Comparison of ENCODE assay signal across 7 cellular contexts in genomic region chr19:54158812-54159351, GRCh38. TPM values are rescaled to one million over a fixed set of nuclear protein-coding genes. Genes with fewer than 3 reads are reported as not detected.
DNase-seq lines count a peak whose midpoint lies in the region; ATAC-seq and TF ChIP-seq lines count a peak whose summit lies in the region.

No MANE protein-coding gene starts in this region.

- H3K27ac Mint-ChIP-seq in GM23338, result peak overlapping the region; percentile 71
- peak overlapping the region; percentile 95 for H3K27ac Mint-ChIP-seq in endothelial cell (ENCODE audit: unreplicated experiment)

- intact Hi-C loops in posterior vena cava (cut with DNase I), result loop anchor here in 1 of 2 donors (10.0 kb wide), 1 partner anchor 244 kb away; no protein-coding TSS in a partner anchor

- TF ChIP-seq CTCF in GM23338 (conservative IDR thresholded peaks at IDR 0.05; ENCODE audit: low read depth in 2 of 2) (no peak), SU-DHL-6 (IDR thresholded peaks at IDR 0.05; ENCODE audit: insufficient read depth, low read length, poor library complexity, severe bottlenecking) (no peak), endothelial cell (IDR thresholded peaks at IDR 0.05; ENCODE audit: unreplicated experiment) (no peak)

- H3K27me3 ChIP-seq in GM23338 (ENCODE audit: insufficient read depth) (peaks cover 7% of the 10 kb centered on the region; the same call in 1 of the 2 replicates), SU-DHL-6 (ENCODE audit: low read length) (no peaks in the 10 kb centered on the region), neuron (ENCODE audit: insufficient read depth, low read length) (no peaks in the 10 kb centered on the region)

- H3K4me2 ChIP-seq in GM23338 (peak overlapping the region; percentile 88), SU-DHL-6 (ENCODE audit: low read depth, low read length, poor library complexity, severe bottlenecking) (peak overlapping the region; percentile 72)

- H3K9ac ChIP-seq in SU-DHL-6 (ENCODE audit: low read length), result peak overlapping the region; percentile 66

- no peaks in the 10 kb centered on the region for H3K9me2 ChIP-seq in GM23338 (ENCODE audit: insufficient read depth)
- no peaks in the 10 kb centered on the region for H3K9me2 ChIP-seq in SU-DHL-6 (replicated peaks; ENCODE audit: insufficient read depth, low read length)

- H3K4me1 ChIP-seq in GM23338 (ENCODE audit: insufficient read depth) (peaks cover 8% of the 10 kb centered on the region; the same call in 1 of the 2 replicates), neuron (ENCODE audit: insufficient read depth, low read length) (peaks cover 18% of the 10 kb centered on the region)

- peaks cover 35% of the 10 kb centered on the region for H3F3A ChIP-seq in GM23338 (replicated peaks; ENCODE audit: low read depth)
- H3F3A ChIP-seq in SU-DHL-6 (ENCODE audit: insufficient read depth), result peaks cover 22% of the 10 kb centered on the region; the same call in 1 of the 2 replicates

- peaks cover 14% of the 10 kb centered on the region; the same call in 1 of the 2 replicates for H3K36me3 ChIP-seq in GM23338 (ENCODE audit: insufficient read depth)
- no peaks in the 10 kb centered on the region for H3K36me3 ChIP-seq in SU-DHL-6 (ENCODE audit: low read length)
- H3K36me3 ChIP-seq in neuron (ENCODE audit: insufficient read depth, low read length), result peaks cover 37% of the 10 kb centered on the region

- H2AFZ ChIP-seq in GM23338 (no peak overlapping the region), SU-DHL-6 (ENCODE audit: low read depth, low read length, severe bottlenecking) (no peak overlapping the region), neuron (ENCODE audit: low read depth, low read length) (peak overlapping the region; percentile 42)

- H4K20me1 ChIP-seq in GM23338 (replicated peaks; ENCODE audit: insufficient read depth) (peaks cover 12% of the 10 kb centered on the region; the same call in 1 of the 2 replicates), SU-DHL-6 (ENCODE audit: low read depth, low read length) (no peaks in the 10 kb centered on the region)

- ATAC-seq in GM23338 (no peak), HG02763 (IDR thresholded peaks at IDR 0.05; ENCODE audit: unreplicated experiment) (no peak), GM18907 (IDR thresholded peaks at IDR 0.05; ENCODE audit: unreplicated experiment) (no peak)

- H3K9me3 ChIP-seq in SU-DHL-6 (ENCODE audit: insufficient read depth, low read length), result no peaks in the 10 kb centered on the region
- peaks cover 4% of the 10 kb centered on the region for H3K9me3 ChIP-seq in neuron (ENCODE audit: low read length)

- H3K4me3 ChIP-seq in GM23338 (peak overlapping the region; percentile 56), SU-DHL-6 (ENCODE audit: insufficient read depth, low read length, poor library complexity, severe bottlenecking) (peak overlapping the region; percentile 78), neuron (ENCODE audit: low read length) (peak overlapping the region; percentile 90)

- peaks cover 9% of the 10 kb centered on the region; the same call in 1 of the 2 replicates for H3K79me2 ChIP-seq in GM23338 (replicated peaks; ENCODE audit: insufficient read depth)
- H3K79me2 ChIP-seq in SU-DHL-6 (ENCODE audit: insufficient read depth, low read length), result no peaks in the 10 kb centered on the region

- H3K9me3 Mint-ChIP-seq in GM23338, result peaks cover 2% of the 10 kb centered on the region; the same call in 2 of the 3 replicates
- no peaks in the 10 kb centered on the region for H3K9me3 Mint-ChIP-seq in endothelial cell (ENCODE audit: unreplicated experiment)

- H3K4me3 Mint-ChIP-seq in GM23338 (peak overlapping the region; percentile 95), endothelial cell (ENCODE audit: unreplicated experiment) (peak overlapping the region; percentile 99)

- H3K27ac ChIP-seq in GM23338 (ENCODE audit: low read depth) (peak overlapping the region; percentile 27; the same call in 1 of the 2 replicates), SU-DHL-6 (ENCODE audit: low read depth, low read length) (peak overlapping the region; percentile 89)

- H3K27me3 Mint-ChIP-seq in GM23338 (ENCODE audit: insufficient read depth, low read depth, poor library complexity) (peaks cover 35% of the 10 kb centered on the region), endothelial cell (ENCODE audit: unreplicated experiment) (peaks cover 28% of the 10 kb centered on the region)

- H3K36me3 Mint-ChIP-seq in GM23338 (ENCODE audit: low read depth), result peaks cover 39% of the 10 kb centered on the region
- H3K36me3 Mint-ChIP-seq in endothelial cell (ENCODE audit: low read depth, unreplicated experiment), result peaks cover 20% of the 10 kb centered on the region

- DNase-seq in GM23338 (ENCODE audit: low spot score) (no peak), endothelial cell (ENCODE audit: low spot score) (no peak), posterior vena cava (ENCODE audit: low spot score) (no peak)

- peaks cover 30% of the 10 kb centered on the region for H3K4me1 Mint-ChIP-seq in GM23338
- peaks cover 20% of the 10 kb centered on the region for H3K4me1 Mint-ChIP-seq in endothelial cell (ENCODE audit: unreplicated experiment)

TF ChIP-seq in GM23338, 12 proteins besides CTCF, POLR2A, EP300 and RAD21 (continues in another document):
- TF ChIP-seq REST (IDR thresholded peaks at IDR 0.05; ENCODE audit: unreplicated experiment), result no peak
- no peak for TF ChIP-seq ZNF331 (CRISPR knock-in tag; IDR thresholded peaks at IDR 0.05; ENCODE audit: low read depth)
- TF ChIP-seq POLR2AphosphoS5 (IDR thresholded peaks at IDR 0.05; ENCODE audit: low read depth), result no peak
- TF ChIP-seq CREB1 (CRISPR knock-in tag; IDR thresholded peaks at IDR 0.05; ENCODE audit: low read depth), result no peak
- no peak for TF ChIP-seq ETS1 (IDR thresholded peaks at IDR 0.05)
- TF ChIP-seq EZH2 (IDR thresholded peaks at IDR 0.05; ENCODE audit: low read depth, unreplicated experiment), result no peak
- TF ChIP-seq EZH2phosphoT487 (IDR thresholded peaks at IDR 0.05; ENCODE audit: unreplicated experiment), result no peak
- no peak for TF ChIP-seq JUNB (IDR thresholded peaks at IDR 0.05; ENCODE audit: unreplicated experiment)
- no peak for TF ChIP-seq STAT1 (IDR thresholded peaks at IDR 0.05; ENCODE audit: unreplicated experiment)
- no peak for TF ChIP-seq NANOG (IDR thresholded peaks at IDR 0.05; ENCODE audit: borderline replicate concordance)
- TF ChIP-seq ZNF114 (CRISPR knock-in tag; IDR thresholded peaks at IDR 0.05), result no peak

RNA-seq across cellular contexts. Expression of gene LENG1, which starts 0.6 kb away (rescaled TPM):
- total RNA-seq in GM23338 (2014; rRNA removed; shearing (Covaris generic)), result 4.7 TPM in 2 replicates
- 17.2 and 19.3 TPM in 2 replicates for polyA plus RNA-seq in GM23338 (2016; fragmentation: Nextera tagmentation; extraction: Ambion mirVana)
- total RNA-seq in endothelial cell (ENCODE audit: unreplicated experiment) (3.4 TPM), posterior vena cava (1 to 10 TPM; 4.7 to 6.2 TPM)

RNA-seq across cellular contexts. Expression of gene TMC4, which starts 14.1 kb away (rescaled TPM):
- 0.58 and 2.3 TPM in 2 replicates for total RNA-seq in GM23338 (2014; rRNA removed; shearing (Covaris generic))
- polyA plus RNA-seq in GM23338 (2016; fragmentation: Nextera tagmentation; extraction: Ambion mirVana), result 7.8 and 8.2 TPM in 2 replicates
- 2.6 TPM for total RNA-seq in endothelial cell (ENCODE audit: unreplicated experiment)
- 1 to 10 TPM; 1.1 to 1.4 TPM for total RNA-seq in posterior vena cava

RNA-seq across cellular contexts. Expression of gene CNOT3, which starts 21.3 kb away (rescaled TPM):
- 47.0 and 61.2 TPM in 2 replicates for total RNA-seq in GM23338 (2014; rRNA removed; shearing (Covaris generic))
- polyA plus RNA-seq in GM23338 (2016; fragmentation: Nextera tagmentation; extraction: Ambion mirVana), result 36.4 and 39.7 TPM in 2 replicates
- total RNA-seq in endothelial cell (ENCODE audit: unreplicated experiment), result 62.2 TPM
- total RNA-seq in posterior vena cava, result 10 to 100 TPM; 25.6 to 29.1 TPM

RNA-seq across cellular contexts. Expression of gene MBOAT7, which starts 30.5 kb away (rescaled TPM):
- 140 and 184 TPM in 2 replicates for total RNA-seq in GM23338 (2014; rRNA removed; shearing (Covaris generic))
- 73.5 and 77.8 TPM in 2 replicates for polyA plus RNA-seq in GM23338 (2016; fragmentation: Nextera tagmentation; extraction: Ambion mirVana)
- total RNA-seq in endothelial cell (ENCODE audit: unreplicated experiment) (203 TPM), posterior vena cava (10 to 100 TPM; 29.0 to 38.6 TPM)

RNA-seq across cellular contexts. Expression of gene TSEN34, which starts 32.2 kb away (rescaled TPM):
- 51.2 and 53.4 TPM in 2 replicates for total RNA-seq in GM23338 (2014; rRNA removed; shearing (Covaris generic))
- polyA plus RNA-seq in GM23338 (2016; fragmentation: Nextera tagmentation; extraction: Ambion mirVana), result 33.0 and 36.6 TPM in 2 replicates
- total RNA-seq in endothelial cell (ENCODE audit: unreplicated experiment) (27.8 TPM), posterior vena cava (10 to 100 TPM; 17.3 to 24.5 TPM)
